ENCODE assay signal across 24 cellular contexts in the genomic region with DNA sequence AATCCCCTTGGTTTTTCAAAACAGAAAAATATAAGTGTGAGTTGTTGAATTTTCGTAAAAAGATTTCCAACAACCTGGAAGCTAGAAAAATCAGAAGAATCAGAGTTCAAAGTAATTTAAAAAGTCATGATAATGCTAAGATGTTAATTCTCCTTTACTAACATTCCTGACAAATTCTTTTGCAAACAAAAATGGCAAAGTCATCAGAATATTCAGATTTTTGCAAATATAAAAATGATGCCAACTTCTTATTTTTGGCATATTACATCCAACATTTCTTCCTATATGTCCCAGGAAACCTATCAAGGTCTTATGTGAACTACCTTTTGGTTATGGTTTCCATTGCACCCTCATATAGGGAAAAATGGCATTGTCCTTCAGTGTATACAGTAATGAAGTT.
"Had no signal": no experiment of that assay in that cellular context is flagged by ENCODE, and none has a peak within 500 bp of the region (broad histone marks: within the 10 kb centered on the region; RNA-seq: fewer than 3 reads in every experiment).

No MANE protein-coding gene starts in this region.

- H3K36me3 ChIP-seq: esophagus muscularis mucosa, gastrocnemius medialis, heart right ventricle, left lung, lower lobe of right lung had no signal

- H3K27me3 ChIP-seq: dorsolateral prefrontal cortex, esophagus muscularis mucosa, gastrocnemius medialis, heart right ventricle, left lung had no signal

- FAIRE-seq: colon, endothelial cell of umbilical vein, islet of Langerhans, keratinocyte had no signal

- H3K4me1 ChIP-seq: esophagus muscularis mucosa, gastrocnemius medialis, heart right ventricle, left lung, lower lobe of right lung had no signal

- H3K27ac ChIP-seq: coronary artery, dorsolateral prefrontal cortex, esophagus muscularis mucosa, gastrocnemius medialis, heart right ventricle, left lung, lower lobe of right lung had no signal

- H3K4me3 ChIP-seq: coronary artery, dorsolateral prefrontal cortex, esophagus muscularis mucosa, gastrocnemius medialis, heart right ventricle, left lung, lower lobe of right lung, mucosa of descending colon had no signal

- DNase-seq: dermis blood vessel endothelial cell; dorsolateral prefrontal cortex; effector CD4-positive, alpha-beta T cell; effector memory CD4-positive, alpha-beta T cell; foreskin fibroblast; foreskin melanocyte; gastrocnemius medialis; glutamatergic neuron; head of caudate nucleus; heart right ventricle; hippocampal formation; left cardiac atrium; left lung; left ventricle myocardium superior; lower lobe of right lung; mesenchymal stem cell; mucosa of descending colon; naive B cell had no signal

- ATAC-seq: gastrocnemius medialis, heart right ventricle, left cardiac atrium, left lung, left ventricle myocardium superior, lower lobe of right lung, mucosa of descending colon had no signal

- H3K9me3 ChIP-seq: esophagus muscularis mucosa, gastrocnemius medialis, heart right ventricle, left lung, lower lobe of right lung, mucosa of descending colon had no signal
